ENCODE assay signal across 18 cellular contexts in genomic region chr7:158327571-158328180, GRCh38.
DNase-seq lines count a peak whose midpoint lies in the region; TF ChIP-seq lines count a peak whose summit lies in the region.
"Had no signal": no experiment of that assay in that cellular context is flagged by ENCODE, and none has a peak within 500 bp of the region (broad histone marks: within the 10 kb centered on the region; RNA-seq: fewer than 3 reads in every experiment).

No MANE protein-coding gene starts in this region.

- H2AK5ac ChIP-seq in H9 (ENCODE audit: insufficient read length, low read length) = no peak overlapping the region

- H3K14ac ChIP-seq in H9 (ENCODE audit: insufficient read depth, low read length) = no peak overlapping the region

- H3K27ac ChIP-seq in BLaER1 (peak overlapping the region; percentile 38; the same call in 1 of the 2 replicates), H9 (ENCODE audit: insufficient read length, low read depth, low read length) (no peak overlapping the region), osteoblast (ENCODE audit: low read depth, low read length) (no peak overlapping the region)
- H3K27ac ChIP-seq: GM23248, SK-N-MC had no signal

- H3K4ac ChIP-seq in H9 (ENCODE audit: low read depth, low read length) = no peak overlapping the region

- no peak overlapping the region for H2BK15ac ChIP-seq in H9 (ENCODE audit: low read depth, low read length)

- peaks cover 21% of the 10 kb centered on the region for H3K9me3 ChIP-seq in BLaER1
- H3K9me3 ChIP-seq in H9 (ENCODE audit: control insufficient read depth, low read depth, low read length) = no peaks in the 10 kb centered on the region
- H3K9me3 ChIP-seq in osteoblast (ENCODE audit: low read depth, low read length) = peaks cover 8% of the 10 kb centered on the region

- H2BK20ac ChIP-seq in H9 (ENCODE audit: low read depth, low read length, poor library complexity, severe bottlenecking) = no peak overlapping the region

- H3K4me3 Mint-ChIP-seq in H9 = no peak overlapping the region
- H3K4me3 Mint-ChIP-seq: B cell; CD8-positive, alpha-beta T cell had no signal

- H3K4me3 ChIP-seq in BLaER1 (0 out of 2 replicates have a peak overlapping the region, but pooled peaks have one; percentile 22), osteoblast (ENCODE audit: insufficient read depth, low read length) (no peak overlapping the region)
- H3K4me3 ChIP-seq: GM23248, SK-N-MC had no signal

- H3K4me2 ChIP-seq in BLaER1 (peak overlapping the region; percentile 85), H9 (ENCODE audit: insufficient read depth, insufficient read length, low read length) (no peak overlapping the region), osteoblast (ENCODE audit: insufficient read depth, low read length) (no peak overlapping the region)

- H3K27me3 ChIP-seq in BLaER1 (no peaks in the 10 kb centered on the region), H9 (ENCODE audit: insufficient read depth, low read length) (no peaks in the 10 kb centered on the region), osteoblast (ENCODE audit: insufficient read depth, low read length) (no peaks in the 10 kb centered on the region)

- H3K27ac Mint-ChIP-seq in H9 = peak overlapping the region; percentile 29 to 83 (median 33); a peak in 4 of 7 replicates
- H3K27ac Mint-ChIP-seq: B cell; CD8-positive, alpha-beta T cell had no signal

- H4K20me1 ChIP-seq in BLaER1 (no peaks in the 10 kb centered on the region), H9 (ENCODE audit: control insufficient read depth, insufficient read depth, insufficient read length) (no peaks in the 10 kb centered on the region), osteoblast (ENCODE audit: insufficient read depth, low read length) (no peaks in the 10 kb centered on the region)

- peak; percentile 43 for TF ChIP-seq CTCF in H9 (conservative IDR thresholded peaks at IDR 0.05)
- TF ChIP-seq CTCF in osteoblast (IDR thresholded peaks at IDR 0.05; ENCODE audit: extremely low read depth, low read depth, low read length) = no peak

- H3K79me2 ChIP-seq in H9 (ENCODE audit: insufficient read depth, low read length) (no peaks in the 10 kb centered on the region), osteoblast (ENCODE audit: insufficient read depth, low read length) (no peaks in the 10 kb centered on the region)

- no peak overlapping the region for H4K91ac ChIP-seq in H9 (ENCODE audit: insufficient read length, low read depth, low read length)

- H3K56ac ChIP-seq in H9 (ENCODE audit: insufficient read length, low read depth, low read length) = no peak overlapping the region

- peaks cover 6% of the 10 kb centered on the region for H3K27me3 Mint-ChIP-seq in H9 (ENCODE audit: low read depth)
- H3K27me3 Mint-ChIP-seq: B cell had no signal

- H3T11ph ChIP-seq in H9 (ENCODE audit: low read length) = no peak overlapping the region

- H3K4me1 Mint-ChIP-seq in H9 = peaks cover 15 to 33% of the 10 kb centered on the region in 2 experiments
- H3K4me1 Mint-ChIP-seq: B cell had no signal

- peak overlapping the region; percentile 15 for H4K8ac ChIP-seq in H9 (replicated peaks; ENCODE audit: insufficient read length, low read depth, low read length)

- peaks cover 3% of the 10 kb centered on the region for H3K23me2 ChIP-seq in H9 (ENCODE audit: insufficient read length, low read depth, low read length, poor library complexity, severe bottlenecking)

- H2BK5ac ChIP-seq in H9 (ENCODE audit: insufficient read length, low read length) = no peak overlapping the region

- WGBS in H9 (ENCODE audit: extremely low coverage, insufficient read length, low lambda C conversion rate) = no CpG with 5 or more reads among the region's 5 CpGs

- no peak overlapping the region for H2BK120ac ChIP-seq in H9 (ENCODE audit: low read depth, low read length, poor library complexity, severe bottlenecking)

- H2AFZ ChIP-seq in H9 (ENCODE audit: low read length) (no peak overlapping the region), osteoblast (ENCODE audit: low read length) (no peak overlapping the region)
- H2AFZ ChIP-seq: GM23248 had no signal

- H3K9me3 Mint-ChIP-seq in H9 = peaks cover 32 to 33% of the 10 kb centered on the region in 2 experiments

- H3K4me1 ChIP-seq in BLaER1 (peaks cover 32% of the 10 kb centered on the region), H9 (ENCODE audit: insufficient read depth, low read length) (peaks cover 3% of the 10 kb centered on the region; the same call in 1 of the 2 replicates), osteoblast (ENCODE audit: insufficient read depth, low read length) (no peaks in the 10 kb centered on the region)

- peaks cover 11 to 25% (median 14%) of the 10 kb centered on the region in 3 experiments for H3K36me3 Mint-ChIP-seq in H9 (ENCODE audit: insufficient read depth in 1 of 3, low read depth in 3 of 3)
- H3K36me3 Mint-ChIP-seq: CD8-positive, alpha-beta T cell had no signal

- H3K9ac ChIP-seq in BLaER1 (peak overlapping the region; percentile 21; the same call in 1 of the 2 replicates), H9 (ENCODE audit: extremely low read depth, insufficient read length, low read length) (no peak overlapping the region)
- H3K9ac ChIP-seq: GM23248 had no signal

- no peak overlapping the region for H3K18ac ChIP-seq in H9 (ENCODE audit: insufficient read length, low read depth, low read length)

- no peaks in the 10 kb centered on the region for H3K36me3 ChIP-seq in BLaER1
- H3K36me3 ChIP-seq in osteoblast (ENCODE audit: insufficient read depth, low read length) = no peaks in the 10 kb centered on the region

- no peaks in the 10 kb centered on the region for H3K79me1 ChIP-seq in H9 (ENCODE audit: insufficient read depth, low read depth, low read length, poor library complexity, severe bottlenecking)

- no peak overlapping the region for H2BK12ac ChIP-seq in H9 (ENCODE audit: insufficient read length, low read depth, low read length)

- DNase-seq in H9 (peak; percentile 32), ecto neural progenitor cell (ENCODE audit: low spot score) (peak; percentile 47), osteoblast (ENCODE audit: insufficient read length, low spot score, missing footprints) (peak; percentile 58), iPS-NIHi11 (ENCODE audit: low spot score) (no peak), AG08395 (ENCODE audit: low spot score) (no peak), LoVo (ENCODE audit: low spot score) (no peak)
- DNase-seq: ACHN; CD8-positive, alpha-beta T cell; GF-D8; GM23248; KG1; NCI-H1092; NCI-H1694 treated with DMSO at 0.1 percent for 48 hours; NCI-H446; NCI-H748 treated with DMSO at 0.1 percent for 48 hours had no signal

- H3K23ac ChIP-seq in H9 (ENCODE audit: insufficient read length, low read depth, low read length) = no peak overlapping the region

- H4K5ac ChIP-seq in H9 (ENCODE audit: insufficient read length, low read depth, low read length) = no peak overlapping the region

Comparison
In these comparisons a context has a peak if more than half of its experiments do, and no peak if none do; other contexts are left out.
1. DNase-seq: peak in H9 (single experiment), ecto neural progenitor cell (single experiment) and osteoblast (single experiment); none in iPS-NIHi11 (single experiment), AG08395 (single experiment) and LoVo (single experiment).